ENCODE assay signal across 7 cellular contexts in genomic region chr20:64062596-64063388, GRCh38.
DNase-seq lines count a peak whose midpoint lies in the region; ATAC-seq and TF ChIP-seq lines count a peak whose summit lies in the region.

TCEA2 (plus strand) TSS chr20:64063198; CDS start chr20:64063313, 115 bp downstream.

- peak; percentile 66 for ATAC-seq in GM18861 (IDR thresholded peaks at IDR 0.05; ENCODE audit: unreplicated experiment)
- ATAC-seq in HG03103 (IDR thresholded peaks at IDR 0.05; ENCODE audit: low read depth, unreplicated experiment) = peak; percentile 68

- H3K4me3 ChIP-seq in iPS-20b (ENCODE audit: low read length) (peak within 1 kb of the TSS; percentile 78), skin epidermis (peak within 1 kb of the TSS; percentile 61 to 96 (median 89))

- no peaks in the 10 kb centered on the region for H3K36me3 ChIP-seq in iPS-20b (ENCODE audit: insufficient read depth, low read depth, low read length)

- H3K9ac ChIP-seq in iPS-20b (ENCODE audit: low read depth, low read length) = peak within 1 kb of the TSS; percentile 69; the same call in 1 of the 2 replicates

- TF ChIP-seq CTCF in VCaP (conservative IDR thresholded peaks at IDR 0.05) = no peak

- peak within 1 kb of the TSS; percentile 87 for H3K27ac ChIP-seq in VCaP
- no peak within 1 kb of the TSS for H3K27ac ChIP-seq in iPS-20b (ENCODE audit: low read length)
- H3K27ac ChIP-seq in skin epidermis = peak within 1 kb of the TSS; percentile 45 to 95 (median 87)

- in situ Hi-C loops in T47D (cut with HindIII; ENCODE audit: low pct_unique_long_range_greater_than_20kb, low sequenced_read_pairs) = no loop called here

- no peaks in the 10 kb centered on the region for H3K9me3 ChIP-seq in iPS-20b (ENCODE audit: insufficient read depth, low read depth, low read length)

- peak; percentile 96 for DNase-seq in NCI-H2171 treated with DMSO at 0.1 percent for 48 hours (lab: John Stamatoyannopoulos, UW)
- peak; percentile 99 for DNase-seq in T47D (ENCODE audit: low read depth in 1 of 2, low spot score in 1 of 2)

- no peaks in the 10 kb centered on the region for H3K4me1 ChIP-seq in iPS-20b (ENCODE audit: insufficient read depth, low read length)

- H3K27me3 ChIP-seq in iPS-20b (ENCODE audit: insufficient read depth, low read length) = no peaks in the 10 kb centered on the region; the same call in 1 of the 2 replicates
